In the genomic region with DNA sequence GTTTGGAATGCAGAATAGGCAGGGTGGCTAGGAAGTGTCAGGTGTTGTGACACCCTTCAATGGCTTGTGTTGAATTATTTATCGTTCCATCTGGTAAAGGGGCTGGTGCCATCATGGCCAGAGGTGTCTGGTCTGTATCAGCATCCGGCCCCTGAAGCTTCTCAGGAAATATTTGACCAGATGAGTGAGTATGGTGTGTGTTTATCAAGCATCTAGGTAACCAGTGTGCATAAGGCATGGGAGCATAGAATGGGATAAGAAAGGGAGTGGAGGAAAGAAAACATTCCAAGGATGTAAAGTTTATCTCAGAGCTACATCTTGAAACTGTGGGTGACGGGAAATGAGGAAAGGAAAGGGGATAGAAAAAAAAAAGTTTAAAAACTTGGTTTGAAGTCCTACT, we compare ENCODE assay signal across 24 cellular contexts.
DNase-seq lines count a peak whose midpoint lies in the region; ATAC-seq and TF ChIP-seq lines count a peak whose summit lies in the region.
"Had no signal": no experiment of that assay in that cellular context is flagged by ENCODE, and none has a peak within 500 bp of the region (broad histone marks: within the 10 kb centered on the region; RNA-seq: fewer than 3 reads in every experiment).

No MANE protein-coding gene starts in this region.

- no peak overlapping the region for H3K9ac ChIP-seq in HUES6 (ENCODE audit: low read length)

- no peaks in the 10 kb centered on the region for H3K27me3 ChIP-seq in HUES6 (ENCODE audit: control insufficient read depth, insufficient read depth, low read length)
- H3K27me3 ChIP-seq: SJCRH30 had no signal

- no peaks in the 10 kb centered on the region for H3K36me3 ChIP-seq in HUES6 (ENCODE audit: control insufficient read depth, insufficient read depth, low read length)
- H3K36me3 ChIP-seq: SJCRH30 had no signal

- peaks cover 33% of the 10 kb centered on the region for H3K4me1 Mint-ChIP-seq in endothelial cell (ENCODE audit: unreplicated experiment)
- H3K4me1 Mint-ChIP-seq: CD4-positive, alpha-beta memory T cell had no signal

- H3K4me1 ChIP-seq in HUES6 (ENCODE audit: control insufficient read depth, insufficient read depth, low read length): peaks cover 48% of the 10 kb centered on the region
- H3K4me1 ChIP-seq: SJCRH30 had no signal

- ATAC-seq in SK-N-SH treated with all-trans-retinoic acid at 6 μM for 48 hours (no peak), HG03025 (IDR thresholded peaks at IDR 0.05; ENCODE audit: low FRiP score, unreplicated experiment) (no peak)
- ATAC-seq: HCT116, HepG2, PC-3 had no signal

- no peaks in the 10 kb centered on the region for H3K9me3 Mint-ChIP-seq in endothelial cell (ENCODE audit: unreplicated experiment)

- 0 out of 2 replicates have a peak overlapping the region, but pooled peaks have one; percentile 28 for H3K27ac ChIP-seq in HUES6 (ENCODE audit: low read depth, low read length)
- H3K27ac ChIP-seq: SJCRH30 had no signal

- no peak overlapping the region; the same call in 1 of the 2 replicates for H3K4me3 ChIP-seq in HUES6 (ENCODE audit: low read depth, low read length)
- H3K4me3 ChIP-seq: SJCRH30 had no signal

- no peak for TF ChIP-seq CTCF in endothelial cell (IDR thresholded peaks at IDR 0.05; ENCODE audit: unreplicated experiment)

- peak overlapping the region; percentile 97 for H3K27ac Mint-ChIP-seq in endothelial cell (ENCODE audit: unreplicated experiment)
- H3K27ac Mint-ChIP-seq: CD4-positive, alpha-beta memory T cell had no signal

- H3K4me3 Mint-ChIP-seq in endothelial cell (ENCODE audit: unreplicated experiment): peak overlapping the region; percentile 80
- H3K4me3 Mint-ChIP-seq: CD4-positive, alpha-beta memory T cell had no signal

- peaks cover 6% of the 10 kb centered on the region for H3K36me3 Mint-ChIP-seq in endothelial cell (ENCODE audit: low read depth, unreplicated experiment)
- H3K36me3 Mint-ChIP-seq: CD4-positive, alpha-beta memory T cell had no signal

- DNase-seq in endothelial cell (ENCODE audit: low spot score) (no peak), lung microvascular endothelial cell (ENCODE audit: low read depth in 2 of 2) (peak; percentile 14 to 36), NCI-H82 treated with DMSO at 0.1 percent for 48 hours (lab: John Stamatoyannopoulos, UW; ENCODE audit: unreplicated experiment) (no peak), NCI-H345 treated with DMSO at 0.1 percent for 48 hours (lab: John Stamatoyannopoulos, UW; ENCODE audit: unreplicated experiment) (no peak)
- DNase-seq: C1 segment of cervical spinal cord; CD4-positive, alpha-beta memory T cell; COR-L47; DMS53; GOT3; Karpas-422; NCI-H1092; NCI-H1436; NCI-H187 treated with DMSO at 0.1 percent for 48 hours; NCI-H2171 treated with DMSO at 0.1 percent for 48 hours; NCI-H345; NCI-H748 treated with DMSO at 0.1 percent for 48 hours; NK-92 treated with Interleukin-12 subunit alpha and Interleukin-12 subunit beta, amount 100 ng/mL, for 24 hours; PC-3; SJCRH30 had no signal

- peaks cover 4% of the 10 kb centered on the region for H3K27me3 Mint-ChIP-seq in endothelial cell (ENCODE audit: unreplicated experiment)
- H3K27me3 Mint-ChIP-seq: CD4-positive, alpha-beta memory T cell had no signal

- no peaks in the 10 kb centered on the region for H3K9me3 ChIP-seq in HUES6 (ENCODE audit: control insufficient read depth, insufficient read depth, low read depth, low read length)
- H3K9me3 ChIP-seq: SJCRH30 had no signal

TF ChIP-seq in SK-N-SH treated with all-trans-retinoic acid at 6 μM for 48 hours, 23 proteins besides CTCF, POLR2A, EP300 and RAD21:
- TF ChIP-seq, protein P1, sequence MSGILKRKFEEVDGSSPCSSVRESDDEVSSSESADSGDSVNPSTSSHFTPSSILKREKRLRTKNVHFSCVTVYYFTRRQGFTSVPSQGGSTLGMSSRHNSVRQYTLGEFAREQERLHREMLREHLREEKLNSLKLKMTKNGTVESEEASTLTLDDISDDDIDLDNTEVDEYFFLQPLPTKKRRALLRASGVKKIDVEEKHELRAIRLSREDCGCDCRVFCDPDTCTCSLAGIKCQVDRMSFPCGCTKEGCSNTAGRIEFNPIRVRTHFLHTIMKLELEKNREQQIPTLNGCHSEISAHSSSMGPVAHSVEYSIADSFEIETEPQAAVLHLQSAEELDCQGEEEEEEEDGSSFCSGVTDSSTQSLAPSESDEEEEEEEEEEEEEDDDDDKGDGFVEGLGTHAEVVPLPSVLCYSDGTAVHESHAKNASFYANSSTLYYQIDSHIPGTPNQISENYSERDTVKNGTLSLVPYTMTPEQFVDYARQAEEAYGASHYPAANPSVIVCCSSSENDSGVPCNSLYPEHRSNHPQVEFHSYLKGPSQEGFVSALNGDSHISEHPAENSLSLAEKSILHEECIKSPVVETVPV (CRISPR knock-in tag; IDR thresholded peaks at IDR 0.05): no peak
- TF ChIP-seq ZFP30 (CRISPR knock-in tag; IDR thresholded peaks at IDR 0.05) (no peak), ISL1 (CRISPR knock-in tag; IDR thresholded peaks at IDR 0.05) (no peak), PPARA (CRISPR knock-in tag; IDR thresholded peaks at IDR 0.05; ENCODE audit: borderline replicate concordance) (no peak), RARB (CRISPR knock-in tag; IDR thresholded peaks at IDR 0.05) (no peak), ESRRG (CRISPR knock-in tag; IDR thresholded peaks at IDR 0.05) (no peak), ZNF8 (CRISPR knock-in tag; IDR thresholded peaks at IDR 0.05) (no peak), ZFP3 (CRISPR knock-in tag; IDR thresholded peaks at IDR 0.05) (no peak)
- TF ChIP-seq, protein P2, sequence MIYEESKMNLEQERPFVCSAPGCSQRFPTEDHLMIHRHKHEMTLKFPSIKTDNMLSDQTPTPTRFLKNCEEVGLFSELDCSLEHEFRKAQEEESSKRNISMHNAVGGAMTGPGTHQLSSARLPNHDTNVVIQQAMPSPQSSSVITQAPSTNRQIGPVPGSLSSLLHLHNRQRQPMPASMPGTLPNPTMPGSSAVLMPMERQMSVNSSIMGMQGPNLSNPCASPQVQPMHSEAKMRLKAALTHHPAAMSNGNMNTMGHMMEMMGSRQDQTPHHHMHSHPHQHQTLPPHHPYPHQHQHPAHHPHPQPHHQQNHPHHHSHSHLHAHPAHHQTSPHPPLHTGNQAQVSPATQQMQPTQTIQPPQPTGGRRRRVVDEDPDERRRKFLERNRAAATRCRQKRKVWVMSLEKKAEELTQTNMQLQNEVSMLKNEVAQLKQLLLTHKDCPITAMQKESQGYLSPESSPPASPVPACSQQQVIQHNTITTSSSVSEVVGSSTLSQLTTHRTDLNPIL (CRISPR knock-in tag; IDR thresholded peaks at IDR 0.05; ENCODE audit: low read depth): no peak

Comparison
In these comparisons a context has a peak if more than half of its experiments do, and no peak if none do; other contexts are left out.
1. DNase-seq: peak in lung microvascular endothelial cell (2 of 2); none in endothelial cell (single experiment), NCI-H82 treated with DMSO at 0.1 percent for 48 hours (single experiment) and NCI-H345 treated with DMSO at 0.1 percent for 48 hours (single experiment).